In genomic region chr21:41425954-41426655, GRCh38 we compare ENCODE assay signal across 8 cellular contexts. TPM values are rescaled to one million over a fixed set of nuclear protein-coding genes. Genes with fewer than 3 reads are reported as not detected.
DNase-seq lines count a peak whose midpoint lies in the region; ATAC-seq and TF ChIP-seq lines count a peak whose summit lies in the region.

MX1 (plus strand) TSS chr21:41426239; CDS start chr21:41432071, 5,832 bp downstream.

- in situ Hi-C loops in GM13977 (cut with MboI; ENCODE audit: low pct_unique_long_range_greater_than_20kb, low sequenced_read_pairs, unreplicated experiment): no loop called here

- ATAC-seq in HG02642 (IDR thresholded peaks at IDR 0.05; ENCODE audit: poor library complexity, unreplicated experiment): peak; percentile 86

- no peak for TF ChIP-seq CTCF in GM13977 (IDR thresholded peaks at IDR 0.05; ENCODE audit: extremely low read depth, insufficient read depth, missing control alignments)
- TF ChIP-seq CTCF in subcutaneous adipose tissue (IDR thresholded peaks at IDR 0.05; ENCODE audit: low read depth): no peak

- DNase-seq in GM13977 (ENCODE audit: low spot score): peak; percentile 91
- DNase-seq in NOMO-1 treated with DMSO at 0.1 percent for 48 hours (lab: John Stamatoyannopoulos, UW; ENCODE audit: unreplicated experiment): peak; percentile 24
- peak; percentile 84 for DNase-seq in activated effector memory CD4-positive, alpha-beta T cell treated with Interleukin-2 at 50 U/mL for 16 hours
- DNase-seq in germinal center (ENCODE audit: low spot score): peak; percentile 83
- DNase-seq in occipital lobe (lab: John Stamatoyannopoulos, UW): peak; percentile 46
- DNase-seq in NCI-H1694 treated with DMSO at 0.1 percent for 48 hours (lab: John Stamatoyannopoulos, UW): no peak

RNA-seq across cellular contexts. Expression of gene MX1, which starts in this region (rescaled TPM):
- total RNA-seq in occipital lobe (12.2 TPM), subcutaneous adipose tissue (10 to 100 TPM; 12.6 to 47.5 (median 29.4) TPM)
